ENCODE assay signal across 12 cellular contexts in genomic region chr4:1211951-1212545, GRCh38. TPM values are rescaled to one million over a fixed set of nuclear protein-coding genes. Genes with fewer than 3 reads are reported as not detected.
DNase-seq lines count a peak whose midpoint lies in the region; ATAC-seq, FAIRE-seq and TF ChIP-seq lines count a peak whose summit lies in the region.
"Had no signal": no experiment of that assay in that cellular context is flagged by ENCODE, and none has a peak within 500 bp of the region (broad histone marks: within the 10 kb centered on the region; RNA-seq: fewer than 3 reads in every experiment).

No MANE protein-coding gene starts in this region.

- no peaks in the 10 kb centered on the region for H3F3A ChIP-seq in smooth muscle cell (ENCODE audit: low read depth)

- TF ChIP-seq EP300 in H1 (IDR thresholded peaks at IDR 0.05; ENCODE audit: borderline replicate concordance in 1 of 2, low read depth in 2 of 2, low read length in 2 of 2), result no peak

- FAIRE-seq in H1 (lab: Jason Lieb, UNC), result no peak

- H4K91ac ChIP-seq in H1 (replicated peaks; ENCODE audit: insufficient read length, low read length), result no peak overlapping the region

- H4K5ac ChIP-seq in H1 (ENCODE audit: insufficient read length, low read depth, low read length), result no peak overlapping the region

- H4K8ac ChIP-seq in H1 (ENCODE audit: extremely low read depth, insufficient read depth, low read length), result peak overlapping the region; percentile 22

- H2BK5ac ChIP-seq in H1 (ENCODE audit: low read depth, low read length), result no peak overlapping the region

- TF ChIP-seq POLR2A in H1 (IDR thresholded peaks at IDR 0.05; ENCODE audit: control extremely low read depth in 1 of 2, low read depth in 2 of 2, low read length in 2 of 2), result no peak

- peaks cover 5 to 14% of the 10 kb centered on the region in 2 experiments for H4K20me1 ChIP-seq in H1 (replicated peaks in 1 of 2; ENCODE audit: control insufficient read depth in 1 of 2, insufficient read depth in 2 of 2, low read length in 2 of 2)
- peaks cover 28% of the 10 kb centered on the region for H4K20me1 ChIP-seq in smooth muscle cell (ENCODE audit: low read depth)

- H3K36me3 ChIP-seq in H1 (ENCODE audit: control insufficient read depth in 2 of 4, insufficient read depth in 4 of 4, low read length in 3 of 4) (peaks cover 5 to 43% (median 15%) of the 10 kb centered on the region in 4 experiments; a peak in 6 of 8 replicates), thoracic aorta (peaks cover 33% of the 10 kb centered on the region), smooth muscle cell (ENCODE audit: low read depth) (no peaks in the 10 kb centered on the region)

- no peaks in the 10 kb centered on the region for H3K4me1 ChIP-seq in H1 (replicated peaks in 1 of 4; ENCODE audit: control insufficient read depth in 3 of 4, insufficient read depth in 4 of 4, low read length in 3 of 4)
- peaks cover 32 to 53% of the 10 kb centered on the region in 2 donors for H3K4me1 ChIP-seq in thoracic aorta (ENCODE audit: control insufficient read depth in 1 of 2, low read depth in 2 of 2)
- H3K4me1 ChIP-seq in smooth muscle cell (ENCODE audit: low read depth), result no peaks in the 10 kb centered on the region

- POLR2A ChIA-PET in RWPE1 (lab: Yijun Ruan, JAX; ENCODE audit: low non-redundant PET) (no interaction called here), H1 (lab: Charles Lee; ENCODE audit: partially characterized antibody) (no interaction called here)

- TF ChIP-seq CTCF in RWPE1 (conservative IDR thresholded peaks at IDR 0.05; ENCODE audit: low read depth), result no peak
- TF ChIP-seq CTCF in H1 (IDR thresholded peaks at IDR 0.05; ENCODE audit: control extremely low read depth in 1 of 3, insufficient read depth in 1 of 3, low read depth in 1 of 3, low read length in 3 of 3), result no peak
- TF ChIP-seq CTCF in thoracic aorta (IDR thresholded peaks at IDR 0.05), result no peak
- no peak for TF ChIP-seq CTCF in smooth muscle cell (IDR thresholded peaks at IDR 0.05; ENCODE audit: borderline replicate concordance, insufficient read depth, poor library complexity, severe bottlenecking)

- 94% methylated on average over 30 of the region's 34 CpGs; no CpG with 5 or more reads in 1 of the 2 experiments for WGBS in H1 (ENCODE audit: extremely low coverage in 1 of 2, insufficient coverage in 1 of 2, insufficient read length in 1 of 2, insufficient replicate concordance in 2 of 2, low coverage in 1 of 2, low lambda C conversion rate in 2 of 2, missing lambda C conversion rate in 1 of 2), 2 experiments
- WGBS in smooth muscle cell (ENCODE audit: low lambda C conversion rate), result 93% methylated on average over 30 of the region's 34 CpGs

- peaks cover 2% of the 10 kb centered on the region; the same call in 1 of the 2 replicates for H3K79me1 ChIP-seq in H1 (ENCODE audit: low read depth, low read length)

- CTCF ChIA-PET in RWPE1 (lab: Yijun Ruan, JAX) (interaction anchor here (0.6 kb wide), 1 partner anchor 336 kb away, joined by 3 read pairs; no protein-coding TSS in a partner anchor), H1 (lab: Charles Lee; ENCODE audit: partially characterized antibody) (no interaction called here)

- no peak overlapping the region for H3K4ac ChIP-seq in H1 (replicated peaks; ENCODE audit: insufficient read length, low read depth, low read length)

- H3K9me3 ChIP-seq in H1 (ENCODE audit: insufficient read depth in 2 of 2, low read depth in 1 of 2, low read length in 1 of 2), result no peaks in the 10 kb centered on the region
- no peaks in the 10 kb centered on the region for H3K9me3 ChIP-seq in thoracic aorta
- no peaks in the 10 kb centered on the region for H3K9me3 ChIP-seq in smooth muscle cell (replicated peaks; ENCODE audit: low read depth)
- H3K9me3 ChIP-seq: BLaER1 had no signal

- TF ChIP-seq RAD21 in H1 (IDR thresholded peaks at IDR 0.05 in 1 of 2, conservative IDR thresholded peaks at IDR 0.05 in 1 of 2; ENCODE audit: low read depth in 2 of 2, low read length in 2 of 2), result no peak

- no peak for ATAC-seq in thoracic aorta (ENCODE audit: insufficient number of reproducible peaks, low FRiP score, low read depth)
- no peak for ATAC-seq in HG03469 (IDR thresholded peaks at IDR 0.05; ENCODE audit: unreplicated experiment)
- ATAC-seq: SK-N-SH treated with all-trans-retinoic acid at 6 μM for 48 hours had no signal

- H3K9ac ChIP-seq in H1 (replicated peaks in 1 of 4; ENCODE audit: extremely low read depth in 1 of 4, low read depth in 3 of 4, low read length in 3 of 4), result no peak overlapping the region
- no peak overlapping the region for H3K9ac ChIP-seq in smooth muscle cell (ENCODE audit: low read depth)
- H3K9ac ChIP-seq: BLaER1 had no signal

- H3K23ac ChIP-seq in H1 (ENCODE audit: insufficient read length), result no peak overlapping the region

- H3K27ac ChIP-seq in RWPE1 (peak overlapping the region; percentile 51), H1 (ENCODE audit: low read depth, low read length) (no peak overlapping the region), thoracic aorta (peak overlapping the region; percentile 23 to 53), smooth muscle cell (ENCODE audit: low read depth) (no peak overlapping the region)
- H3K27ac ChIP-seq: BLaER1, hepatocyte had no signal

- H3K56ac ChIP-seq in H1 (replicated peaks; ENCODE audit: insufficient read length, low read depth, low read length), result no peak overlapping the region

- no peak overlapping the region for H2AK5ac ChIP-seq in H1 (ENCODE audit: low read depth, low read length)

- no peaks in the 10 kb centered on the region for H3K23me2 ChIP-seq in H1 (ENCODE audit: low read depth, low read length)

- H2AFZ ChIP-seq in H1 (ENCODE audit: low read length) (no peak overlapping the region), smooth muscle cell (ENCODE audit: low read depth) (no peak overlapping the region)
- H2AFZ ChIP-seq: hepatocyte had no signal

- H3K18ac ChIP-seq in H1 (ENCODE audit: extremely low read depth, low read length), result no peak overlapping the region

- no peak overlapping the region for H3K14ac ChIP-seq in H1 (ENCODE audit: insufficient read length)

- H3K4me3 ChIP-seq in H1 (ENCODE audit: extremely low read depth in 1 of 4, insufficient read depth in 2 of 4, low read depth in 3 of 4, low read length in 4 of 4) (no peak overlapping the region), thoracic aorta (peak overlapping the region; percentile 29), smooth muscle cell (no peak overlapping the region)
- H3K4me3 ChIP-seq: BLaER1, hepatocyte had no signal

- H3K27me3 ChIP-seq in H1 (replicated peaks in 1 of 4; ENCODE audit: control insufficient read depth in 3 of 4, extremely low read depth in 1 of 4, insufficient read depth in 3 of 4, low read length in 3 of 4), result no peaks in the 10 kb centered on the region
- no peaks in the 10 kb centered on the region for H3K27me3 ChIP-seq in thoracic aorta (replicated peaks; ENCODE audit: insufficient read depth)
- no peaks in the 10 kb centered on the region for H3K27me3 ChIP-seq in smooth muscle cell (ENCODE audit: low read depth)
- H3K27me3 ChIP-seq: BLaER1, hepatocyte had no signal

- DNase-seq in RWPE1 (ENCODE audit: low spot score), result no peak
- DNase-seq in H1 (ENCODE audit: low read depth in 1 of 2, low spot score in 2 of 2), result no peak
- DNase-seq in medulla oblongata (ENCODE audit: extremely low spot score), result peak; percentile 64
- no peak for DNase-seq in thoracic aorta (ENCODE audit: low spot score)
- DNase-seq in EL, result no peak
- no peak for DNase-seq in smooth muscle cell (lab: John Stamatoyannopoulos, UW; ENCODE audit: unreplicated experiment)
- DNase-seq: central memory CD4-positive, alpha-beta T cell; stimulated activated CD4-positive, alpha-beta T cell treated with anti-CD3 and anti-CD28 coated beads, Interleukin-15, amount 100 ng/mL, for 24 hours had no signal

- H3K4me2 ChIP-seq in H1 (ENCODE audit: insufficient read depth in 1 of 2, low read depth in 2 of 2, low read length in 2 of 2), result no peak overlapping the region
- no peak overlapping the region for H3K4me2 ChIP-seq in smooth muscle cell
- H3K4me2 ChIP-seq: hepatocyte had no signal

- H2BK12ac ChIP-seq in H1 (ENCODE audit: low read depth, low read length), result no peak overlapping the region

- H2BK20ac ChIP-seq in H1 (ENCODE audit: low read length), result no peak overlapping the region

- no peak overlapping the region for H2BK15ac ChIP-seq in H1 (ENCODE audit: low read length)

- H3K79me2 ChIP-seq in H1 (ENCODE audit: control insufficient read depth in 1 of 2, insufficient read depth in 2 of 2, low read length in 2 of 2) (no peaks in the 10 kb centered on the region), smooth muscle cell (ENCODE audit: low read depth) (no peaks in the 10 kb centered on the region)
- H3K79me2 ChIP-seq: hepatocyte had no signal

- H2BK120ac ChIP-seq in H1 (replicated peaks; ENCODE audit: low read depth, low read length), result no peak overlapping the region

TF ChIP-seq in H1, 55 proteins besides CTCF, POLR2A, EP300 and RAD21 (continues in another document):
- TF ChIP-seq TEAD4 (IDR thresholded peaks at IDR 0.05; ENCODE audit: low read depth, low read length), result no peak
- no peak for TF ChIP-seq KDM1A (IDR thresholded peaks at IDR 0.05; ENCODE audit: borderline replicate concordance, low read length)
- TF ChIP-seq RNF2 (IDR thresholded peaks at IDR 0.05; ENCODE audit: borderline replicate concordance, low read depth, low read length, missing control alignments, poor library complexity, severe bottlenecking), result no peak

RNA-seq across cellular contexts. Expression of gene CTBP1, which starts 36.9 kb away (rescaled TPM):
- 128 and 132 TPM in 2 replicates for total RNA-seq in H1 (2021; fragmentation: NEBNext Ultra II Directional; extraction: Animal tissue kit (Norgen Biotek cat#: 25700))
- polyA plus RNA-seq in H1 (2011; rRNA removed) (185 and 308 TPM in 2 replicates), smooth muscle cell (132 and 135 TPM in 2 replicates)
- polyA plus RNA-seq in H1 (2011; cell fraction: cytosol; rRNA removed), result 211 TPM
- polyA plus RNA-seq in H1 (2011; cell fraction: nucleus; rRNA removed), result 631 TPM
- polyA plus RNA-seq in H1 (2012, experiment 1 of 2), result 85.5 to 186 TPM (median 163 TPM) in 4 replicates
- 85.3 TPM for polyA plus RNA-seq in H1 (2012, experiment 2 of 2)
- polyA plus RNA-seq in H1 (2013, experiment 1 of 2), result 72.7 TPM
- polyA plus RNA-seq in H1 (2013, experiment 2 of 2), result 71.3 TPM
- 83.5 and 84.0 TPM in 2 replicates for polyA minus RNA-seq in H1 (2011; rRNA and poly(A)+ RNA removed)
- polyA minus RNA-seq in H1 (2011; cell fraction: cytosol; rRNA and poly(A)+ RNA removed), result 128 TPM
- 95.0 TPM for polyA minus RNA-seq in H1 (2011; cell fraction: nucleus; rRNA and poly(A)+ RNA removed)
- total RNA-seq in thoracic aorta (100 to 1,000 TPM; 132 to 256 TPM), smooth muscle cell (59.1 and 76.9 TPM in 2 replicates)

RNA-seq across cellular contexts. Expression of gene SPON2, which starts 39.7 kb away (rescaled TPM):
- 2.8 and 3.2 TPM in 2 replicates for total RNA-seq in H1 (2021; fragmentation: NEBNext Ultra II Directional; extraction: Animal tissue kit (Norgen Biotek cat#: 25700))
- polyA plus RNA-seq in H1 (2011; rRNA removed), result 2.8 and 5.2 TPM in 2 replicates
- 3.7 TPM for polyA plus RNA-seq in H1 (2011; cell fraction: cytosol; rRNA removed)
- polyA plus RNA-seq in H1 (2011; cell fraction: nucleus; rRNA removed), result 16.5 TPM
- 1.8 to 3.9 TPM (median 3.1 TPM) in 4 replicates for polyA plus RNA-seq in H1 (2012, experiment 1 of 2)
- polyA plus RNA-seq in H1 (2012, experiment 2 of 2), result 2.1 TPM
- 4.0 TPM for polyA plus RNA-seq in H1 (2013, experiment 1 of 2)
- 3.3 TPM for polyA plus RNA-seq in H1 (2013, experiment 2 of 2)
- 0.15 and 0.79 TPM in 2 replicates for polyA minus RNA-seq in H1 (2011; rRNA and poly(A)+ RNA removed)
- polyA minus RNA-seq in H1 (2011; cell fraction: cytosol; rRNA and poly(A)+ RNA removed), result 4.3 TPM
- 5.1 TPM for polyA minus RNA-seq in H1 (2011; cell fraction: nucleus; rRNA and poly(A)+ RNA removed)
- 10 to 100 TPM; 15.2 to 18.4 TPM for total RNA-seq in thoracic aorta
- total RNA-seq in smooth muscle cell, result 152 and 171 TPM in 2 replicates
- 388 and 427 TPM in 2 replicates for polyA plus RNA-seq in smooth muscle cell

Comparison
In these comparisons a context has a peak if more than half of its experiments do, and no peak if none do; other contexts are left out.
1. H3K27ac ChIP-seq: peak in RWPE1 (single experiment) and thoracic aorta (2 of 2); none in H1 (single experiment) and smooth muscle cell (single experiment).